Comparison of ENCODE assay signal across 10 cellular contexts in the genomic region with DNA sequence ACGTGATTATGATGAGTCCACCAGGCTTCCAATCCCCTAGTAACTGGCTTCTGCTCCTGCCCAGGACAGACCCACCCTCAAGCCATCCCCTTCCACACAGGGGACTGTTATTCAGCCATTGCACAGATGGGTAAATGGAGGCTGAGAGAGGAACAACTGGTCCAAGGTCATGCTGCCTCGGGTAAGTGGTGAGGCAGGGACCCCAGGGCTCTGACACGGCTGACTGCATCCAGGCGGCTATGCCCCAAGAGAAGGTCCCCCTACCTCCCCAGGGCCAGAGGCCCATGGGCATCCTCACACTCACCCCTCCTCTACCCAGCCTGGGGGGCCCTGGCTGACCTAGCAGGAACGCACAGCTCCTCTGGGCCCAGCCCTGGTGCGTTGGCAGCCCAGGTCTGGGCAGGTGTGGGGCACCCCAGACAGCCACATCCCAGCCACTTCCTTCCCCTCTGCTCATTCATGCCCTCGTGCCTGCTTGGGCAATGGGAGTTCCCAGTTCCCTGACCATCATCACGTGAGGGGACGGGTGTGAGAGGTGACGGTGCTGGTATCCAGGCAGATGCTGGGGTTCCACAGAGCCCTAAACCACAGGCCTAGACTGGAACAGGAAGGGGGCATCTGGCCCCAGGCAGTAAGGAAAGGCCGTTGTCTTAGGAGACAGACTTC. TPM values are rescaled to one million over a fixed set of nuclear protein-coding genes. Genes with fewer than 3 reads are reported as not detected.
DNase-seq lines count a peak whose midpoint lies in the region; ATAC-seq and TF ChIP-seq lines count a peak whose summit lies in the region.
"Had no signal": no experiment of that assay in that cellular context is flagged by ENCODE, and none has a peak within 500 bp of the region (broad histone marks: within the 10 kb centered on the region; RNA-seq: fewer than 3 reads in every experiment).

No MANE protein-coding gene starts in this region.

- H3K4me2 ChIP-seq in osteoblast (ENCODE audit: insufficient read depth, low read length) (no peak overlapping the region), PC-9 (no peak overlapping the region)

- peaks cover 10% of the 10 kb centered on the region; the same call in 1 of the 2 replicates for H3F3A ChIP-seq in PC-9 (ENCODE audit: insufficient read depth, low read depth)

- ATAC-seq in GM21515 (IDR thresholded peaks at IDR 0.05; ENCODE audit: unreplicated experiment) (no peak), HG03342 (IDR thresholded peaks at IDR 0.05; ENCODE audit: unreplicated experiment) (no peak)

- H3K4me1 Mint-ChIP-seq in CD4-positive, alpha-beta memory T cell, result peaks cover 7 to 51% (median 29%) of the 10 kb centered on the region in 4 donors

- POLR2A ChIA-PET in CD4-positive, alpha-beta memory T cell (lab: Charles Lee; ENCODE audit: partially characterized antibody), result interaction anchor here (25.7 kb wide), 1 partner anchor 35 kb away, joined by 345 read pairs; no protein-coding TSS in a partner anchor
- POLR2A ChIA-PET in PC-9 (lab: Charles Lee; ENCODE audit: unreplicated experiment), result interaction anchor here (1.0 kb wide), 1 partner anchor 23 kb away, joined by 4 read pairs; no protein-coding TSS in a partner anchor

- no peaks in the 10 kb centered on the region for H3K9me3 Mint-ChIP-seq in CD4-positive, alpha-beta memory T cell
- H3K9me3 Mint-ChIP-seq: brain had no signal

- H3K4me1 ChIP-seq in CD4-positive, alpha-beta memory T cell (ENCODE audit: insufficient read depth, low read length), result peaks cover 54% of the 10 kb centered on the region
- peaks cover 16 to 54% (median 49%) of the 10 kb centered on the region in 4 donors for H3K4me1 ChIP-seq in Peyer's patch
- H3K4me1 ChIP-seq in endocrine pancreas (ENCODE audit: control insufficient read depth, insufficient read depth, low read length), result no peaks in the 10 kb centered on the region
- H3K4me1 ChIP-seq in osteoblast (ENCODE audit: insufficient read depth, low read length), result peaks cover 26% of the 10 kb centered on the region
- H3K4me1 ChIP-seq in PC-9 (replicated peaks; ENCODE audit: insufficient read depth), result peaks cover 10% of the 10 kb centered on the region

- no peaks in the 10 kb centered on the region for H3K9me3 ChIP-seq in CD4-positive, alpha-beta memory T cell (ENCODE audit: control insufficient read depth in 1 of 2, low read length in 2 of 2)
- H3K9me3 ChIP-seq in Peyer's patch (no peaks in the 10 kb centered on the region), endocrine pancreas (ENCODE audit: control insufficient read depth, low read length) (no peaks in the 10 kb centered on the region), osteoblast (ENCODE audit: low read depth, low read length) (no peaks in the 10 kb centered on the region), PC-9 (ENCODE audit: insufficient read depth, low read depth) (no peaks in the 10 kb centered on the region)

- no peaks in the 10 kb centered on the region for H3K9me2 ChIP-seq in PC-9 (ENCODE audit: insufficient read depth)

- CTCF ChIA-PET in CD4-positive, alpha-beta memory T cell (lab: Charles Lee; ENCODE audit: partially characterized antibody), result interaction anchor here (30.1 kb wide), 1 partner anchor 39 kb away, joined by 596 read pairs; no protein-coding TSS in a partner anchor
- CTCF ChIA-PET in PC-9 (lab: Charles Lee), result no interaction called here

- H3K27me3 Mint-ChIP-seq in CD4-positive, alpha-beta memory T cell, result no peaks in the 10 kb centered on the region
- H3K27me3 Mint-ChIP-seq: brain had no signal

- H3K36me3 Mint-ChIP-seq in CD4-positive, alpha-beta memory T cell, result peaks cover 9 to 40% of the 10 kb centered on the region in 2 donors

- H3K9ac ChIP-seq in endocrine pancreas (ENCODE audit: control insufficient read depth, insufficient read depth, low read length), result peak overlapping the region; percentile 54

- peak overlapping the region; percentile 36 for H3K27ac ChIP-seq in CD4-positive, alpha-beta memory T cell (ENCODE audit: low read depth, low read length)
- H3K27ac ChIP-seq in Peyer's patch, result peak overlapping the region; percentile 52 to 92 (median 65)
- no peak overlapping the region for H3K27ac ChIP-seq in osteoblast (ENCODE audit: low read depth, low read length)
- H3K27ac ChIP-seq in PC-9, result no peak overlapping the region

- H2AFZ ChIP-seq in osteoblast (ENCODE audit: low read length) (no peak overlapping the region), PC-9 (no peak overlapping the region)

- H3K79me2 ChIP-seq in osteoblast (ENCODE audit: insufficient read depth, low read length) (peaks cover 6% of the 10 kb centered on the region), PC-9 (ENCODE audit: low read depth) (no peaks in the 10 kb centered on the region)

- peaks cover 56% of the 10 kb centered on the region for H4K20me1 ChIP-seq in osteoblast (ENCODE audit: insufficient read depth, low read length)
- peaks cover 38% of the 10 kb centered on the region for H4K20me1 ChIP-seq in PC-9 (ENCODE audit: insufficient read depth)

- H3K36me3 ChIP-seq in CD4-positive, alpha-beta memory T cell (ENCODE audit: insufficient read depth, low read length), result peaks cover 47% of the 10 kb centered on the region
- H3K36me3 ChIP-seq in Peyer's patch (peaks cover 0 to 47% (median 0%) of the 10 kb centered on the region in 3 donors), endocrine pancreas (ENCODE audit: control insufficient read depth, insufficient read depth, low read length) (peaks cover 7% of the 10 kb centered on the region), osteoblast (ENCODE audit: insufficient read depth, low read length) (peaks cover 14% of the 10 kb centered on the region), PC-9 (ENCODE audit: low read depth) (no peaks in the 10 kb centered on the region)

- TF ChIP-seq CTCF in Peyer's patch (IDR thresholded peaks at IDR 0.05) (no peak), osteoblast (IDR thresholded peaks at IDR 0.05; ENCODE audit: extremely low read depth, low read depth, low read length) (no peak), PC-9 (conservative IDR thresholded peaks at IDR 0.05) (no peak)

- H3K4me3 ChIP-seq in CD4-positive, alpha-beta memory T cell (ENCODE audit: low read length in 2 of 2), result no peak overlapping the region
- H3K4me3 ChIP-seq in Peyer's patch (no peak overlapping the region), endocrine pancreas (ENCODE audit: control insufficient read depth, insufficient read depth, low read length) (no peak overlapping the region), osteoblast (ENCODE audit: insufficient read depth, low read length) (no peak overlapping the region), PC-9 (no peak overlapping the region)

- H3K27me3 ChIP-seq in CD4-positive, alpha-beta memory T cell (ENCODE audit: insufficient read depth, low read length), result no peaks in the 10 kb centered on the region
- H3K27me3 ChIP-seq in Peyer's patch, result no peaks in the 10 kb centered on the region
- H3K27me3 ChIP-seq in endocrine pancreas (ENCODE audit: control insufficient read depth, insufficient read depth, low read length), result no peaks in the 10 kb centered on the region
- H3K27me3 ChIP-seq in osteoblast (ENCODE audit: insufficient read depth, low read length), result no peaks in the 10 kb centered on the region
- no peaks in the 10 kb centered on the region for H3K27me3 ChIP-seq in PC-9 (ENCODE audit: insufficient read depth, low read depth)

- no peak for TF ChIP-seq POLR2A in Peyer's patch (IDR thresholded peaks at IDR 0.05)

- peak overlapping the region in 1 of 8 donors; percentile 25 for H3K4me3 Mint-ChIP-seq in CD4-positive, alpha-beta memory T cell

- peak overlapping the region; percentile 12 to 87 (median 76) for H3K27ac Mint-ChIP-seq in CD4-positive, alpha-beta memory T cell

- peak in 3 of 5 donors; percentile 22 to 84 (median 35) for DNase-seq in CD4-positive, alpha-beta memory T cell
- DNase-seq in Peyer's patch, result peak; percentile 47 to 84 (median 77)
- DNase-seq in osteoblast (ENCODE audit: insufficient read length, low spot score, missing footprints), result peak; percentile 85
- DNase-seq in NCI-H1930 (lab: John Stamatoyannopoulos, UW), result no peak
- no peak for DNase-seq in PC-9
- DNase-seq: PC-3 had no signal

- intact Hi-C loops in CD4-positive, alpha-beta memory T cell (cut with micrococcal nuclease), result no loop called here
- intact Hi-C loops in PC-9 (cut with micrococcal nuclease; ENCODE audit: unreplicated experiment), result no loop called here

- no TSS peak for BruUV-seq in PC-9 (replicated peaks; lab: Mats Ljungman, UMichigan)

RNA-seq across cellular contexts. Expression of a gene that starts 8.5 kb away (rescaled TPM):
- total RNA-seq in CD4-positive, alpha-beta memory T cell, result 100 to 1,000 TPM; 123 to 131 TPM
- 10 to 100 TPM; 27.9 to 67.8 TPM for polyA plus RNA-seq in CD4-positive, alpha-beta memory T cell
- total RNA-seq in Peyer's patch, result 100 to 1,000 TPM in 2 of 4 donors, 10 to 100 TPM in 2; 53.1 to 237 (median 139) TPM
- total RNA-seq in osteoblast, result 11.2 and 12.7 TPM in 2 replicates
- 24.8 and 30.0 TPM in 2 replicates for total RNA-seq in PC-9 (2021)

RNA-seq across cellular contexts. Expression of a gene that starts 50.7 kb away (rescaled TPM):
- total RNA-seq in CD4-positive, alpha-beta memory T cell, result 1 to 10 TPM; 1.2 to 1.6 TPM
- polyA plus RNA-seq in CD4-positive, alpha-beta memory T cell, result under 1 TPM in 1 of 2 donors, not detected in 1; 0.15 TPM
- total RNA-seq in Peyer's patch (1 to 10 TPM; 1.6 to 9.1 (median 5.8) TPM), osteoblast (under 0.01 TPM in 1 of 2 replicates, not detected in the other), PC-9 (2021) (2.7 TPM in 2 replicates)

RNA-seq across cellular contexts. Expression of a gene that starts 51.2 kb away (rescaled TPM):
- total RNA-seq in CD4-positive, alpha-beta memory T cell, result 1 to 10 TPM; 3.6 to 6.3 TPM
- polyA plus RNA-seq in CD4-positive, alpha-beta memory T cell, result under 1 TPM; 0.16 to 0.50 TPM
- total RNA-seq in Peyer's patch (10 to 100 TPM in 3 of 4 donors, 1 to 10 TPM in 1; 7.0 to 49.5 (median 14.1) TPM), osteoblast (3.3 and 3.8 TPM in 2 replicates), PC-9 (2021) (1.2 and 3.0 TPM in 2 replicates)
- total RNA-seq: PC-3 had no signal

Comparison
In these comparisons a context has a peak if more than half of its experiments do, and no peak if none do; other contexts are left out.
1. DNase-seq: peak in CD4-positive, alpha-beta memory T cell (3 of 5), Peyer's patch (3 of 3) and osteoblast (single experiment); none in NCI-H1930 (0 of 2) and PC-9 (0 of 2).
2. H3K27ac ChIP-seq: peak in CD4-positive, alpha-beta memory T cell (single experiment) and Peyer's patch (4 of 4); none in osteoblast (single experiment) and PC-9 (single experiment).